In genomic region chr7:75637854-75638606, GRCh38 we compare ENCODE assay signal across 8 cellular contexts.
DNase-seq lines count a peak whose midpoint lies in the region; ATAC-seq and TF ChIP-seq lines count a peak whose summit lies in the region.

No MANE protein-coding gene starts in this region.

- CTCF ChIA-PET in activated CD4-positive, alpha-beta T cell treated with anti-CD3 and anti-CD28 coated beads for 36 hours (lab: Charles Lee) = no interaction called here

- no peak for ATAC-seq in activated CD4-positive, alpha-beta T cell treated with anti-CD3 and anti-CD28 coated beads for 36 hours
- no peak for ATAC-seq in GM18867 (IDR thresholded peaks at IDR 0.05; ENCODE audit: unreplicated experiment)

- no peak for TF ChIP-seq EP300 in suprapubic skin (IDR thresholded peaks at IDR 0.05)

- H3K9me3 Mint-ChIP-seq in activated CD4-positive, alpha-beta T cell treated with anti-CD3 and anti-CD28 coated beads for 36 hours (ENCODE audit: low read depth) = no peaks in the 10 kb centered on the region

- H3K27ac ChIP-seq in layer of hippocampus (ENCODE audit: low read depth, low read length) = peak overlapping the region; percentile 90
- H3K27ac ChIP-seq in suprapubic skin = peak overlapping the region; percentile 7

- intact Hi-C loops in activated CD4-positive, alpha-beta T cell treated with anti-CD3 and anti-CD28 coated beads for 36 hours (cut with DNase I, micrococcal nuclease) = no loop called here

- peaks cover 3% of the 10 kb centered on the region for H3K27me3 Mint-ChIP-seq in activated CD4-positive, alpha-beta T cell treated with anti-CD3 and anti-CD28 coated beads for 36 hours

- in situ Hi-C loops in astrocyte of the cerebellum (cut with HindIII; ENCODE audit: low sequenced_read_pairs) = loop anchor here (5.0 kb wide), 1 partner anchor 41 kb away; no protein-coding TSS in a partner anchor

- TF ChIP-seq CTCF in astrocyte of the cerebellum (IDR thresholded peaks at IDR 0.05; ENCODE audit: low read depth, low read length, missing control alignments) = no peak
- no peak for TF ChIP-seq CTCF in suprapubic skin (IDR thresholded peaks at IDR 0.05)

- TF ChIP-seq POLR2A in suprapubic skin (IDR thresholded peaks at IDR 0.05) = no peak

- peaks cover 22% of the 10 kb centered on the region for H3K4me1 ChIP-seq in suprapubic skin

- H3K4me3 ChIP-seq in astrocyte of the cerebellum (ENCODE audit: low read depth, low read length) = peak overlapping the region; percentile 69
- H3K4me3 ChIP-seq in suprapubic skin = peak overlapping the region; percentile 63

- POLR2A ChIA-PET in activated CD4-positive, alpha-beta T cell treated with anti-CD3 and anti-CD28 coated beads for 36 hours (lab: Charles Lee) = no interaction called here

- H3K27ac Mint-ChIP-seq in activated CD4-positive, alpha-beta T cell treated with anti-CD3 and anti-CD28 coated beads for 36 hours = no peak overlapping the region

- WGBS in suprapubic skin = 69% methylated on average over 6 of the region's 14 CpGs

- peaks cover 8% of the 10 kb centered on the region for H3K4me1 Mint-ChIP-seq in activated CD4-positive, alpha-beta T cell treated with anti-CD3 and anti-CD28 coated beads for 36 hours

- H3K27me3 ChIP-seq in layer of hippocampus (ENCODE audit: control insufficient read depth, insufficient read depth, low read length) (no peaks in the 10 kb centered on the region), suprapubic skin (no peaks in the 10 kb centered on the region)

- H3K9me3 ChIP-seq in suprapubic skin = no peaks in the 10 kb centered on the region

- no peaks in the 10 kb centered on the region for H3K36me3 Mint-ChIP-seq in activated CD4-positive, alpha-beta T cell treated with anti-CD3 and anti-CD28 coated beads for 36 hours (ENCODE audit: low read depth)

- DNase-seq in activated CD4-positive, alpha-beta T cell treated with anti-CD3 and anti-CD28 coated beads for 36 hours = no peak
- no peak for DNase-seq in activated CD4-positive, alpha-beta T cell treated with anti-CD3 and anti-CD28 coated beads, Interleukin-2, amount 50 U/mL, for 48 hours
- no peak for DNase-seq in astrocyte of the cerebellum (ENCODE audit: low read depth)
- no peak for DNase-seq in suprapubic skin (ENCODE audit: low spot score in 2 of 2)
- DNase-seq in HCEC 1CT = no peak
- no peak for DNase-seq in NCI-H446 treated with DMSO at 0.1 percent for 48 hours (lab: John Stamatoyannopoulos, UW)

- H3K4me3 Mint-ChIP-seq in activated CD4-positive, alpha-beta T cell treated with anti-CD3 and anti-CD28 coated beads for 36 hours = peak overlapping the region; percentile 55

- H3K36me3 ChIP-seq in suprapubic skin = no peaks in the 10 kb centered on the region
